In the genomic region with DNA sequence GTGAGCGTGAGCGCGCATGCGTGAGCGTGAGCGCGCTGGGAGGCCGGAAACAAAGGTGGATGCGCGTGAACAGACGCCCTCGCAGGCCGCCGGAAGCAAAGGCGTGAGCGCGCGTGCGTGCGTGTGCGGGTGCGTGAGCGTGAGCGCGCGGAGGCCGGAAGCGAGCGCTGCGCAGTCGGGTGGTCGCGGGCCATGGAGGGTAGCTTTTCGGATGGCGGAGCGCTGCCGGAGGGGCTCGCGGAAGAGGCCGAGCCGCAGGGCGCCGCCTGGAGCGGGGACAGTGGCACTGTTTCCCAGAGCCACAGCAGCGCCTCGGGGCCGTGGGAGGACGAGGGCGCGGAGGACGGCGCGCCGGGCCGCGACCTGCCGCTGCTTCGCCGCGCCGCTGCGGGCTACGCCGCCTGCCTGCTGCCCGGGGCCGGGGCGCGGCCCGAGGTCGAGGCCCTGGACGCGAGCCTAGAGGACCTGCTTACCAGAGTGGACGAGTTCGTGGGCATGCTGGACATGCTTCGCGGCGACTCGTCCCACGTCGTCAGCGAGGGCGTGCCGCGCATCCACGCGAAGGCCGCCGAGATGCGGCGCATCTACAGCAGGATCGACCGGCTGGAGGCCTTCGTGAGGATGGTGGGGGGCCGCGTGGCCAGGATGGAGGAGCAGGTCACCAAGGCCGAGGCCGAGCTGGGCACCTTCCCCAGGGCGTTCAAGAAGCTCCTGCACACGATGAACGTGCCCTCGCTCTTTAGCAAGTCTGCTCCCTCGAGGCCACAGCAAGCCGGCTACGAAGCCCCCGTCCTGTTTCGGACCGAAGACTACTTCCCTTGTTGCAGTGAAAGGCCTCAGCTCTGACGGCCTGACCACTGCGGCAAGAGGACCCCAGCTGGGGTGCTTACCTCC, we compare ENCODE assay signal across 1 cellular context.
TF ChIP-seq lines count a peak whose summit lies in the region.

Gene BLOC1S4 (plus strand): TSS at position 157 of the 894 bp plus-strand sequence. CDS start 36 bp downstream, at position 193.

TF ChIP-seq in HepG2, 621 proteins besides CTCF, POLR2A, EP300 and RAD21 (continued from another document and continues in another):
- TF ChIP-seq, protein P1, sequence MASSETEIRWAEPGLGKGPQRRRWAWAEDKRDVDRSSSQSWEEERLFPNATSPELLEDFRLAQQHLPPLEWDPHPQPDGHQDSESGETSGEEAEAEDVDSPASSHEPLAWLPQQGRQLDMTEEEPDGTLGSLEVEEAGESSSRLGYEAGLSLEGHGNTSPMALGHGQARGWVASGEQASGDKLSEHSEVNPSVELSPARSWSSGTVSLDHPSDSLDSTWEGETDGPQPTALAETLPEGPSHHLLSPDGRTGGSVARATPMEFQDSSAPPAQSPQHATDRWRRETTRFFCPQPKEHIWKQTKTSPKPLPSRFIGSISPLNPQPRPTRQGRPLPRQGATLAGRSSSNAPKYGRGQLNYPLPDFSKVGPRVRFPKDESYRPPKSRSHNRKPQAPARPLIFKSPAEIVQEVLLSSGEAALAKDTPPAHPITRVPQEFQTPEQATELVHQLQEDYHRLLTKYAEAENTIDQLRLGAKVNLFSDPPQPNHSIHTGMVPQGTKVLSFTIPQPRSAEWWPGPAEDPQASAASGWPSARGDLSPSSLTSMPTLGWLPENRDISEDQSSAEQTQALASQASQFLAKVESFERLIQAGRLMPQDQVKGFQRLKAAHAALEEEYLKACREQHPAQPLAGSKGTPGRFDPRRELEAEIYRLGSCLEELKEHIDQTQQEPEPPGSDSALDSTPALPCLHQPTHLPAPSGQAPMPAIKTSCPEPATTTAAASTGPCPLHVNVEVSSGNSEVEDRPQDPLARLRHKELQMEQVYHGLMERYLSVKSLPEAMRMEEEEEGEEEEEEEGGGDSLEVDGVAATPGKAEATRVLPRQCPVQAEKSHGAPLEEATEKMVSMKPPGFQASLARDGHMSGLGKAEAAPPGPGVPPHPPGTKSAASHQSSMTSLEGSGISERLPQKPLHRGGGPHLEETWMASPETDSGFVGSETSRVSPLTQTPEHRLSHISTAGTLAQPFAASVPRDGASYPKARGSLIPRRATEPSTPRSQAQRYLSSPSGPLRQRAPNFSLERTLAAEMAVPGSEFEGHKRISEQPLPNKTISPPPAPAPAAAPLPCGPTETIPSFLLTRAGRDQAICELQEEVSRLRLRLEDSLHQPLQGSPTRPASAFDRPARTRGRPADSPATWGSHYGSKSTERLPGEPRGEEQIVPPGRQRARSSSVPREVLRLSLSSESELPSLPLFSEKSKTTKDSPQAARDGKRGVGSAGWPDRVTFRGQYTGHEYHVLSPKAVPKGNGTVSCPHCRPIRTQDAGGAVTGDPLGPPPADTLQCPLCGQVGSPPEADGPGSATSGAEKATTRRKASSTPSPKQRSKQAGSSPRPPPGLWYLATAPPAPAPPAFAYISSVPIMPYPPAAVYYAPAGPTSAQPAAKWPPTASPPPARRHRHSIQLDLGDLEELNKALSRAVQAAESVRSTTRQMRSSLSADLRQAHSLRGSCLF (CRISPR knock-in tag; IDR thresholded peaks at IDR 0.05; ENCODE audit: borderline replicate concordance) = 0 out of 2 replicates have a peak, but pooled peaks have one; percentile 23
- TF ChIP-seq ZNF275 (CRISPR knock-in tag; IDR thresholded peaks at IDR 0.05; ENCODE audit: borderline replicate concordance) (no peak), KLF11 (CRISPR knock-in tag; IDR thresholded peaks at IDR 0.05) (no peak), HNF4A (CRISPR knock-in tag; IDR thresholded peaks at IDR 0.05) (no peak), POLR2G (IDR thresholded peaks at IDR 0.05; ENCODE audit: low read depth, low read length) (peak; percentile 84), ATF7-NPFF (CRISPR knock-in tag; IDR thresholded peaks at IDR 0.05; ENCODE audit: low read depth) (peak; percentile 68; the same call in 1 of the 2 replicates), U2AF1 (optimal IDR thresholded peaks at IDR 0.05; ENCODE audit: low read depth, low read length) (no peak), SKI (IDR thresholded peaks at IDR 0.05; ENCODE audit: partially characterized antibody) (peak; percentile 56), POLR2AphosphoS2 (IDR thresholded peaks at IDR 0.05; ENCODE audit: low read depth, low read length) (no peak), ELK4 (CRISPR knock-in tag; IDR thresholded peaks at IDR 0.05; ENCODE audit: borderline replicate concordance) (peak; percentile 75; the same call in 1 of the 2 replicates), ZKSCAN5 (CRISPR knock-in tag; IDR thresholded peaks at IDR 0.05) (no peak), ZNF326 (CRISPR knock-in tag; IDR thresholded peaks at IDR 0.05; ENCODE audit: borderline replicate concordance) (no peak), ZNF207 (IDR thresholded peaks at IDR 0.05; ENCODE audit: borderline replicate concordance) (no peak), PRPF4 (IDR thresholded peaks at IDR 0.05; ENCODE audit: low read depth, low read length, poor library complexity, severe bottlenecking) (no peak), ZNF225 (CRISPR knock-in tag; IDR thresholded peaks at IDR 0.05) (no peak), ZNF512 (CRISPR knock-in tag; IDR thresholded peaks at IDR 0.05) (no peak), MTF2 (CRISPR knock-in tag; IDR thresholded peaks at IDR 0.05; ENCODE audit: borderline replicate concordance) (no peak), ETV5 (CRISPR knock-in tag; IDR thresholded peaks at IDR 0.05; ENCODE audit: borderline replicate concordance) (peak; percentile 99), ZNF720 (CRISPR knock-in tag; IDR thresholded peaks at IDR 0.05) (no peak), TARDBP (CRISPR knock-in tag; IDR thresholded peaks at IDR 0.05) (peak; percentile 48), ZNF333 (CRISPR knock-in tag; IDR thresholded peaks at IDR 0.05; ENCODE audit: borderline replicate concordance) (no peak), ZNF577 (CRISPR knock-in tag; IDR thresholded peaks at IDR 0.05; ENCODE audit: borderline replicate concordance, low read depth) (peak; percentile 76; the same call in 1 of the 2 replicates), GLI4 (CRISPR knock-in tag; IDR thresholded peaks at IDR 0.05; ENCODE audit: borderline replicate concordance) (no peak), PRDM15 (CRISPR knock-in tag; IDR thresholded peaks at IDR 0.05) (no peak)
- TF ChIP-seq, protein P2, sequence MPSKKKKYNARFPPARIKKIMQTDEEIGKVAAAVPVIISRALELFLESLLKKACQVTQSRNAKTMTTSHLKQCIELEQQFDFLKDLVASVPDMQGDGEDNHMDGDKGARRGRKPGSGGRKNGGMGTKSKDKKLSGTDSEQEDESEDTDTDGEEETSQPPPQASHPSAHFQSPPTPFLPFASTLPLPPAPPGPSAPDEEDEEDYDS (CRISPR knock-in tag; IDR thresholded peaks at IDR 0.05) = peak; percentile 61
- TF ChIP-seq, protein P3, sequence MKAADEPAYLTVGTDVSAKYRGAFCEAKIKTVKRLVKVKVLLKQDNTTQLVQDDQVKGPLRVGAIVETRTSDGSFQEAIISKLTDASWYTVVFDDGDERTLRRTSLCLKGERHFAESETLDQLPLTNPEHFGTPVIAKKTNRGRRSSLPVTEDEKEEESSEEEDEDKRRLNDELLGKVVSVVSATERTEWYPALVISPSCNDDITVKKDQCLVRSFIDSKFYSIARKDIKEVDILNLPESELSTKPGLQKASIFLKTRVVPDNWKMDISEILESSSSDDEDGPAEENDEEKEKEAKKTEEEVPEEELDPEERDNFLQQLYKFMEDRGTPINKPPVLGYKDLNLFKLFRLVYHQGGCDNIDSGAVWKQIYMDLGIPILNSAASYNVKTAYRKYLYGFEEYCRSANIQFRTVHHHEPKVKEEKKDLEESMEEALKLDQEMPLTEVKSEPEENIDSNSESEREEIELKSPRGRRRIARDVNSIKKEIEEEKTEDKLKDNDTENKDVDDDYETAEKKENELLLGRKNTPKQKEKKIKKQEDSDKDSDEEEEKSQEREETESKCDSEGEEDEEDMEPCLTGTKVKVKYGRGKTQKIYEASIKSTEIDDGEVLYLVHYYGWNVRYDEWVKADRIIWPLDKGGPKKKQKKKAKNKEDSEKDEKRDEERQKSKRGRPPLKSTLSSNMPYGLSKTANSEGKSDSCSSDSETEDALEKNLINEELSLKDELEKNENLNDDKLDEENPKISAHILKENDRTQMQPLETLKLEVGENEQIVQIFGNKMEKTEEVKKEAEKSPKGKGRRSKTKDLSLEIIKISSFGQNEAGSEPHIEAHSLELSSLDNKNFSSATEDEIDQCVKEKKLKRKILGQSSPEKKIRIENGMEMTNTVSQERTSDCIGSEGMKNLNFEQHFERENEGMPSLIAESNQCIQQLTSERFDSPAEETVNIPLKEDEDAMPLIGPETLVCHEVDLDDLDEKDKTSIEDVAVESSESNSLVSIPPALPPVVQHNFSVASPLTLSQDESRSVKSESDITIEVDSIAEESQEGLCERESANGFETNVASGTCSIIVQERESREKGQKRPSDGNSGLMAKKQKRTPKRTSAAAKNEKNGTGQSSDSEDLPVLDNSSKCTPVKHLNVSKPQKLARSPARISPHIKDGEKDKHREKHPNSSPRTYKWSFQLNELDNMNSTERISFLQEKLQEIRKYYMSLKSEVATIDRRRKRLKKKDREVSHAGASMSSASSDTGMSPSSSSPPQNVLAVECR (CRISPR knock-in tag; IDR thresholded peaks at IDR 0.05; ENCODE audit: borderline replicate concordance) = peak; percentile 81
- TF ChIP-seq, protein P4, sequence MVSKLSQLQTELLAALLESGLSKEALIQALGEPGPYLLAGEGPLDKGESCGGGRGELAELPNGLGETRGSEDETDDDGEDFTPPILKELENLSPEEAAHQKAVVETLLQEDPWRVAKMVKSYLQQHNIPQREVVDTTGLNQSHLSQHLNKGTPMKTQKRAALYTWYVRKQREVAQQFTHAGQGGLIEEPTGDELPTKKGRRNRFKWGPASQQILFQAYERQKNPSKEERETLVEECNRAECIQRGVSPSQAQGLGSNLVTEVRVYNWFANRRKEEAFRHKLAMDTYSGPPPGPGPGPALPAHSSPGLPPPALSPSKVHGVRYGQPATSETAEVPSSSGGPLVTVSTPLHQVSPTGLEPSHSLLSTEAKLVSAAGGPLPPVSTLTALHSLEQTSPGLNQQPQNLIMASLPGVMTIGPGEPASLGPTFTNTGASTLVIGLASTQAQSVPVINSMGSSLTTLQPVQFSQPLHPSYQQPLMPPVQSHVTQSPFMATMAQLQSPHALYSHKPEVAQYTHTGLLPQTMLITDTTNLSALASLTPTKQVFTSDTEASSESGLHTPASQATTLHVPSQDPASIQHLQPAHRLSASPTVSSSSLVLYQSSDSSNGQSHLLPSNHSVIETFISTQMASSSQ (IDR thresholded peaks at IDR 0.05; ENCODE audit: low read depth) = no peak
- TF ChIP-seq, protein P4 (CRISPR knock-in tag; IDR thresholded peaks at IDR 0.05; ENCODE audit: borderline replicate concordance) = peak; percentile 52
